Comparison of ENCODE assay signal across 1 cellular context in genomic region chr14:24411468-24412454, GRCh38.
TF ChIP-seq lines count a peak whose summit lies in the region.

No MANE protein-coding gene starts in this region.

TF ChIP-seq in HepG2, 621 proteins besides CTCF, POLR2A, EP300 and RAD21 (continued from another document and continues in another):
- TF ChIP-seq ZNF687 (CRISPR knock-in tag; IDR thresholded peaks at IDR 0.05) (peak; percentile 34; the same call in 1 of the 2 replicates), HNRNPUL1 (IDR thresholded peaks at IDR 0.05; ENCODE audit: low read depth, low read length) (no peak), SMAD3 (CRISPR knock-in tag; IDR thresholded peaks at IDR 0.05) (0 out of 2 replicates have a peak, but pooled peaks have one; percentile 41), NBN (conservative IDR thresholded peaks at IDR 0.05) (no peak), ZNF678 (CRISPR knock-in tag; IDR thresholded peaks at IDR 0.05) (no peak), MXD3 (CRISPR knock-in tag; IDR thresholded peaks at IDR 0.05) (no peak), CSRNP2 (CRISPR knock-in tag; conservative IDR thresholded peaks at IDR 0.05; ENCODE audit: low read depth) (no peak), BCL3 (CRISPR knock-in tag; IDR thresholded peaks at IDR 0.05) (no peak), PRMT3 (CRISPR knock-in tag; IDR thresholded peaks at IDR 0.05; ENCODE audit: borderline replicate concordance, low read depth) (no peak), ZNF644 (CRISPR knock-in tag; IDR thresholded peaks at IDR 0.05; ENCODE audit: low read depth) (no peak), ZNF800 (CRISPR knock-in tag; IDR thresholded peaks at IDR 0.05) (no peak), ZNF75D (CRISPR knock-in tag; IDR thresholded peaks at IDR 0.05; ENCODE audit: borderline replicate concordance) (peak; percentile 68; the same call in 1 of the 2 replicates), ZBTB40 (IDR thresholded peaks at IDR 0.05) (no peak), ZBTB40 (CRISPR knock-in tag; IDR thresholded peaks at IDR 0.05) (peak; percentile 50; the same call in 1 of the 2 replicates), ZNF331 (CRISPR knock-in tag; IDR thresholded peaks at IDR 0.05) (0 out of 2 replicates have a peak, but pooled peaks have one; percentile 50), ZFP90 (CRISPR knock-in tag; IDR thresholded peaks at IDR 0.05; ENCODE audit: borderline replicate concordance) (0 out of 2 replicates have a peak, but pooled peaks have one; percentile 34), ZNF891 (CRISPR knock-in tag; IDR thresholded peaks at IDR 0.05) (0 out of 2 replicates have a peak, but pooled peaks have one; percentile 52), KDM2A (CRISPR knock-in tag; IDR thresholded peaks at IDR 0.05; ENCODE audit: borderline replicate concordance, low read depth) (peak; percentile 33; the same call in 1 of the 2 replicates), ZBTB7B (CRISPR knock-in tag; IDR thresholded peaks at IDR 0.05) (0 out of 2 replicates have a peak, but pooled peaks have one; percentile 31), ZHX1 (CRISPR knock-in tag; IDR thresholded peaks at IDR 0.05; ENCODE audit: low read depth) (no peak), PRDM15 (CRISPR knock-in tag; IDR thresholded peaks at IDR 0.05) (0 out of 2 replicates have a peak, but pooled peaks have one; percentile 61), ZBTB1 (CRISPR knock-in tag; IDR thresholded peaks at IDR 0.05; ENCODE audit: borderline replicate concordance) (no peak; the same call in 1 of the 2 replicates), TGIF2 (CRISPR knock-in tag; IDR thresholded peaks at IDR 0.05) (no peak)
